18 cellular contexts compared by ENCODE assay signal in genomic region chr5:2746642-2747041, GRCh38. TPM values are rescaled to one million over a fixed set of nuclear protein-coding genes. Genes with fewer than 3 reads are reported as not detected.
DNase-seq lines count a peak whose midpoint lies in the region; TF ChIP-seq lines count a peak whose summit lies in the region.
"Had no signal": no experiment of that assay in that cellular context is flagged by ENCODE, and none has a peak within 500 bp of the region (broad histone marks: within the 10 kb centered on the region; RNA-seq: fewer than 3 reads in every experiment).

No MANE protein-coding gene starts in this region.

- no peak overlapping the region for H3K4me3 ChIP-seq in endodermal cell (ENCODE audit: low read length)
- no peak overlapping the region for H3K4me3 ChIP-seq in uterus

- no peak overlapping the region for H3K9ac ChIP-seq in endodermal cell (ENCODE audit: extremely low read depth, low read length, poor library complexity, severe bottlenecking)

- H3K27ac ChIP-seq in endodermal cell (ENCODE audit: low read depth, low read length), result no peak overlapping the region
- no peak overlapping the region for H3K27ac ChIP-seq in uterus

- peak; percentile 49 for TF ChIP-seq CTCF in endodermal cell (conservative IDR thresholded peaks at IDR 0.05)
- TF ChIP-seq CTCF in osteocyte (IDR thresholded peaks at IDR 0.05), result peak; percentile 28
- TF ChIP-seq CTCF in uterus (IDR thresholded peaks at IDR 0.05), result no peak
- TF ChIP-seq CTCF in nephron progenitor cell (IDR thresholded peaks at IDR 0.05), result no peak

- peak; percentile 32 for DNase-seq in ELR (ENCODE audit: low read depth)
- peak; percentile 31 for DNase-seq in NCI-H774 (lab: John Stamatoyannopoulos, UW)
- peak; percentile 35 for DNase-seq in endodermal cell
- no peak for DNase-seq in osteocyte (ENCODE audit: extremely low spot score, unreplicated experiment)
- no peak for DNase-seq in stimulated activated CD4-positive, alpha-beta T cell treated with anti-CD3 and anti-CD28 coated beads, Interleukin-2, amount 100 ng/mL, for 48 hours
- DNase-seq in uterus, result no peak
- DNase-seq in activated naive CD4-positive, alpha-beta T cell treated with anti-CD3 and anti-CD28 coated beads, Interleukin-2, amount 50 U/mL, for 16 hours, result no peak
- DNase-seq in nephron progenitor cell, result no peak
- DNase-seq: activated CD8-positive, alpha-beta memory T cell treated with anti-CD3 and anti-CD28 coated beads, Interleukin-2, amount 50 U/mL, for 4 hours; CD4-positive, CD25-positive, alpha-beta regulatory T cell; GF-D8; HCEC 1CT; left colon; natural killer cell; NCI-H526 treated with DMSO at 0.1 percent for 48 hours; SHP77 treated with DMSO at 0.1 percent for 48 hours; stimulated activated CD4-positive, alpha-beta T cell treated with anti-CD3 and anti-CD28 coated beads, Interleukin-4, amount 100 ng/mL, for 4 hours; stimulated activated naive CD4-positive, alpha-beta T cell treated with Interleukin-2 at 50 U/mL for 16 hours had no signal

- H3K27ac Mint-ChIP-seq in endodermal cell, result no peak overlapping the region
- H3K27ac Mint-ChIP-seq in osteocyte (ENCODE audit: unreplicated experiment), result peak overlapping the region; percentile 63
- H3K27ac Mint-ChIP-seq in nephron progenitor cell, result no peak overlapping the region
- H3K27ac Mint-ChIP-seq: natural killer cell had no signal

- TF ChIP-seq POLR2A in uterus (IDR thresholded peaks at IDR 0.05), result no peak

- H3K4me1 Mint-ChIP-seq in endodermal cell (peaks cover 8% of the 10 kb centered on the region), osteocyte (ENCODE audit: unreplicated experiment) (peaks cover 46% of the 10 kb centered on the region), nephron progenitor cell (peaks cover 46% of the 10 kb centered on the region)
- H3K4me1 Mint-ChIP-seq: natural killer cell had no signal

- H3K9me3 Mint-ChIP-seq in endodermal cell, result peaks cover 8% of the 10 kb centered on the region
- H3K9me3 Mint-ChIP-seq in osteocyte (ENCODE audit: unreplicated experiment), result no peaks in the 10 kb centered on the region
- peaks cover 9% of the 10 kb centered on the region for H3K9me3 Mint-ChIP-seq in nephron progenitor cell
- H3K9me3 Mint-ChIP-seq: natural killer cell had no signal

- intact Hi-C loops in uterus (cut with DNase I; ENCODE audit: low total_unique reads), result no loop called here

- H3K27me3 ChIP-seq in endodermal cell (ENCODE audit: control insufficient read depth, insufficient read depth, low read length, poor library complexity, severe bottlenecking) (peaks cover 31% of the 10 kb centered on the region), uterus (peaks cover 0 to 72% of the 10 kb centered on the region in 2 donors)

- H3K9me3 ChIP-seq in endodermal cell (ENCODE audit: control insufficient read depth, low read length) (no peaks in the 10 kb centered on the region), uterus (no peaks in the 10 kb centered on the region)

- H3K36me3 ChIP-seq in endodermal cell (ENCODE audit: control insufficient read depth, insufficient read depth, low read length), result peaks cover 32% of the 10 kb centered on the region
- H3K36me3 ChIP-seq in uterus, result no peaks in the 10 kb centered on the region

- peaks cover 66% of the 10 kb centered on the region for H3K27me3 Mint-ChIP-seq in endodermal cell (ENCODE audit: insufficient read depth)
- no peaks in the 10 kb centered on the region for H3K27me3 Mint-ChIP-seq in osteocyte (ENCODE audit: unreplicated experiment)
- H3K27me3 Mint-ChIP-seq in nephron progenitor cell (ENCODE audit: low read depth, poor library complexity), result peaks cover 66% of the 10 kb centered on the region

- 85 to 95% methylated on average over 2 to 4 of the region's 4 CpGs for WGBS in endodermal cell (ENCODE audit: insufficient coverage in 1 of 2, insufficient read length in 1 of 2), 2 experiments

- H3K4me3 Mint-ChIP-seq in endodermal cell, result no peak overlapping the region
- H3K4me3 Mint-ChIP-seq in osteocyte (ENCODE audit: unreplicated experiment), result peak overlapping the region; percentile 2
- no peak overlapping the region for H3K4me3 Mint-ChIP-seq in nephron progenitor cell
- H3K4me3 Mint-ChIP-seq: CD4-positive, CD25-positive, alpha-beta regulatory T cell; natural killer cell had no signal

- peaks cover 28% of the 10 kb centered on the region for H3K36me3 Mint-ChIP-seq in endodermal cell (ENCODE audit: low read depth)
- peaks cover 23% of the 10 kb centered on the region for H3K36me3 Mint-ChIP-seq in osteocyte (ENCODE audit: unreplicated experiment)
- peaks cover 24% of the 10 kb centered on the region for H3K36me3 Mint-ChIP-seq in nephron progenitor cell (ENCODE audit: low read depth)
- H3K36me3 Mint-ChIP-seq: CD4-positive, CD25-positive, alpha-beta regulatory T cell; natural killer cell had no signal

- H3K4me1 ChIP-seq in endodermal cell (ENCODE audit: control insufficient read depth, insufficient read depth, low read length) (no peaks in the 10 kb centered on the region), uterus (peaks cover 0 to 8% of the 10 kb centered on the region in 2 donors)

RNA-seq across cellular contexts. Expression of gene IRX2, which starts 4.8 kb away (rescaled TPM):
- 1 to 10 TPM; 4.2 to 6.9 TPM for total RNA-seq in endodermal cell
- 67.3 TPM for polyA plus RNA-seq in endodermal cell (2013, experiment 1 of 2)
- 57.3 TPM for polyA plus RNA-seq in endodermal cell (2013, experiment 2 of 2)
- total RNA-seq in osteocyte, result 17.1 and 17.5 TPM in 2 replicates
- total RNA-seq in uterus, result under 1 TPM in 1 of 4 donors, not detected in 3; 0.77 TPM
- total RNA-seq: CD4-positive, CD25-positive, alpha-beta regulatory T cell; natural killer cell had no signal
- polyA plus RNA-seq: CD4-positive, CD25-positive, alpha-beta regulatory T cell had no signal

Comparison
In these comparisons a context has a peak if more than half of its experiments do, and no peak if none do; other contexts are left out.
1. DNase-seq: peak in ELR (single experiment), NCI-H774 (single experiment) and endodermal cell (single experiment); none in osteocyte (single experiment), stimulated activated CD4-positive, alpha-beta T cell treated with anti-CD3 and anti-CD28 coated beads, Interleukin-2, amount 100 ng/mL, for 48 hours (0 of 2), uterus (0 of 2), activated naive CD4-positive, alpha-beta T cell treated with anti-CD3 and anti-CD28 coated beads, Interleukin-2, amount 50 U/mL, for 16 hours (single experiment) and nephron progenitor cell (single experiment).
2. CTCF ChIP-seq: peak in endodermal cell (single experiment) and osteocyte (single experiment); none in uterus (0 of 4) and nephron progenitor cell (single experiment).